In the genomic region with DNA sequence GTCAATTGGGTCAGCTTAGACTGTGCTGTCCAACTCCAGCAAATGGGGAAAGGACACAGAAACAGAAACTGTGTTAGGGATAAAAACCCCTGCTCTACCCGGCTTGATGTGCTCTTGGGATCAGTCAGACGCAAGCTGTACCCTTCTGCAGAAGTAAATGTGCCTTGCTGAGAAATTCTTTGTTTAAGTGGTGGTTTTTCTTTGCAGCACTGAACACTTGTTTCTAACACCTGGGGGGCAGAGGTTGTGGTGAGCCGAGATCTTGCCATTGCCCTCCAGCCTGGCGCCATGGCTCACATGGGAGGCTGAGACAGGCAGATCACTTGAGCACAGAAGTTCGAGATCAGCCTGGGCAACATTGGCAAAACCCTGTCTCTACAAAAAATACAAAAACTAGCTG, we compare ENCODE assay signal across 17 cellular contexts. TPM values are rescaled to one million over a fixed set of nuclear protein-coding genes. Genes with fewer than 3 reads are reported as not detected.
A peak's percentile ranks its signal among the peaks of the same experiment; 100 is the strongest.
DNase-seq lines count a peak whose midpoint lies in the region; ATAC-seq and TF ChIP-seq lines count a peak whose summit lies in the region.
"Had no signal": no experiment of that assay in that cellular context is flagged by ENCODE, and none has a peak within 500 bp of the region (broad histone marks: within the 10 kb centered on the region; RNA-seq: fewer than 3 reads in every experiment).

No MANE protein-coding gene starts in this region.

- H3K27me3 Mint-ChIP-seq in activated T-helper 1 cell treated with anti-CD3 and anti-CD28 coated beads, Interleukin-12 subunit alpha, Interleukin-12 subunit beta, Interleukin-2, Interleukin-4 antibody, amounts not matched to agents 30 ng/mL and 10 ng/mL and 1 ng/mL, durations not matched to agents 14 hours and 24 hours and 36 hours (ENCODE audit: insufficient read depth), result peaks cover 2% of the 10 kb centered on the region
- H3K27me3 Mint-ChIP-seq: B cell, IgD-negative memory B cell had no signal

- peaks cover 18% of the 10 kb centered on the region for H3K9me3 Mint-ChIP-seq in activated T-helper 1 cell treated with anti-CD3 and anti-CD28 coated beads, Interleukin-12 subunit alpha, Interleukin-12 subunit beta, Interleukin-2, Interleukin-4 antibody, amounts not matched to agents 30 ng/mL and 10 ng/mL and 1 ng/mL, durations not matched to agents 14 hours and 24 hours and 36 hours

- no peak overlapping the region for H3K4me3 Mint-ChIP-seq in activated T-helper 1 cell treated with anti-CD3 and anti-CD28 coated beads, Interleukin-12 subunit alpha, Interleukin-12 subunit beta, Interleukin-2, Interleukin-4 antibody, amounts not matched to agents 30 ng/mL and 10 ng/mL and 1 ng/mL, durations not matched to agents 14 hours and 24 hours and 36 hours
- H3K4me3 Mint-ChIP-seq: B cell; CD8-positive, alpha-beta T cell had no signal

- H3K36me3 ChIP-seq in HCT116 (ENCODE audit: control insufficient read depth in 1 of 2, insufficient read depth in 2 of 2, low read length in 2 of 2) (no peaks in the 10 kb centered on the region), body of pancreas (replicated peaks in 1 of 2; ENCODE audit: insufficient read depth in 1 of 2, low read depth in 2 of 2) (no peaks in the 10 kb centered on the region), osteoblast (ENCODE audit: insufficient read depth, low read length) (no peaks in the 10 kb centered on the region)

- no TSS peak for BruUV-seq in HCT116 (replicated peaks; lab: Mats Ljungman, UMichigan)

- H3K9me2 ChIP-seq in HCT116 (ENCODE audit: insufficient read depth), result no peaks in the 10 kb centered on the region

- H3K27me3 ChIP-seq in HCT116 (ENCODE audit: insufficient read depth, low read length) (no peaks in the 10 kb centered on the region), body of pancreas (no peaks in the 10 kb centered on the region), osteoblast (ENCODE audit: insufficient read depth, low read length) (no peaks in the 10 kb centered on the region)
- H3K27me3 ChIP-seq: BLaER1 treated with 17β-estradiol and CSF1 and Interleukin-3, amounts not matched to agents 10 nM and 100 nM had no signal

- H3K4me1 Mint-ChIP-seq in activated T-helper 1 cell treated with anti-CD3 and anti-CD28 coated beads, Interleukin-12 subunit alpha, Interleukin-12 subunit beta, Interleukin-2, Interleukin-4 antibody, amounts not matched to agents 30 ng/mL and 10 ng/mL and 1 ng/mL, durations not matched to agents 14 hours and 24 hours and 36 hours (ENCODE audit: low read depth), result peaks cover 7% of the 10 kb centered on the region

- CTCF ChIA-PET in HCT116 (lab: Charles Lee), result no interaction called here

- no peak for TF ChIP-seq RAD21 in HCT116 (IDR thresholded peaks at IDR 0.05; ENCODE audit: low read depth)

- ATAC-seq in HCT116 (no peak), body of pancreas (no peak), HG03175 (IDR thresholded peaks at IDR 0.05; ENCODE audit: unreplicated experiment) (no peak)
- ATAC-seq: CD8-positive, alpha-beta T cell had no signal

- no peak overlapping the region for H3K4me2 ChIP-seq in HCT116 (ENCODE audit: low read length)
- no peak overlapping the region for H3K4me2 ChIP-seq in osteoblast (ENCODE audit: insufficient read depth, low read length)
- H3K4me2 ChIP-seq: BLaER1 treated with 17β-estradiol and CSF1 and Interleukin-3, amounts not matched to agents 10 nM and 100 nM; KMS-11 had no signal

- DNase-seq in Caki2 (ENCODE audit: low read depth), result peak; percentile 34
- no peak for DNase-seq in HCT116 (ENCODE audit: low read depth, low spot score)
- peak; percentile 25 for DNase-seq in OCI-M1 (lab: John Stamatoyannopoulos, UW)
- no peak for DNase-seq in body of pancreas
- DNase-seq in osteoblast (ENCODE audit: insufficient read length, low spot score, missing footprints), result no peak
- no peak for DNase-seq in activated T-helper 1 cell treated with anti-CD3 and anti-CD28 coated beads, Interleukin-12 subunit alpha, Interleukin-12 subunit beta, Interleukin-2, Interleukin-4 antibody, amounts not matched to agents 30 ng/mL and 10 ng/mL and 1 ng/mL, durations not matched to agents 14 hours and 24 hours and 36 hours (ENCODE audit: low spot score)
- DNase-seq in NOMO-1 treated with dmso at 0.1 percent for 144 hours (lab: John Stamatoyannopoulos, UW; ENCODE audit: unreplicated experiment), result no peak
- DNase-seq: CD8-positive, alpha-beta T cell; DMS 273 treated with DMSO at 0.1 percent for 48 hours; DMS79; GDM1; HCEC 1CT had no signal

- H2AFZ ChIP-seq in HCT116 (ENCODE audit: low read depth, low read length, poor library complexity, severe bottlenecking) (no peak overlapping the region), osteoblast (ENCODE audit: low read length) (no peak overlapping the region)

- H3K36me3 Mint-ChIP-seq in activated T-helper 1 cell treated with anti-CD3 and anti-CD28 coated beads, Interleukin-12 subunit alpha, Interleukin-12 subunit beta, Interleukin-2, Interleukin-4 antibody, amounts not matched to agents 30 ng/mL and 10 ng/mL and 1 ng/mL, durations not matched to agents 14 hours and 24 hours and 36 hours (ENCODE audit: low read depth), result peaks cover 4% of the 10 kb centered on the region

- no peak overlapping the region for H3K27ac ChIP-seq in HCT116 (ENCODE audit: low read depth, low read length)
- H3K27ac ChIP-seq in body of pancreas, result peak overlapping the region in 3 of 4 donors; percentile 74 to 80 (median 78)
- H3K27ac ChIP-seq in osteoblast (ENCODE audit: low read depth, low read length), result no peak overlapping the region
- H3K27ac ChIP-seq: BLaER1 treated with 17β-estradiol and CSF1 and Interleukin-3, amounts not matched to agents 10 nM and 100 nM; KMS-11 had no signal

- H3K9me3 ChIP-seq in HCT116 (ENCODE audit: control insufficient read depth in 1 of 2, insufficient read depth in 1 of 2, low read depth in 1 of 2, low read length in 2 of 2) (peaks cover 0 to 15% of the 10 kb centered on the region in 2 experiments; a peak in 1 of 4 replicates), body of pancreas (no peaks in the 10 kb centered on the region), osteoblast (ENCODE audit: low read depth, low read length) (no peaks in the 10 kb centered on the region)

- TF ChIP-seq POLR2A in HCT116 (IDR thresholded peaks at IDR 0.05; ENCODE audit: borderline replicate concordance, extremely low read depth, insufficient read depth, insufficient read length) (no peak), body of pancreas (IDR thresholded peaks at IDR 0.05) (no peak)

- WGBS in body of pancreas, 2 donors, result 94 to 96% methylated on average over 5 of the region's 5 CpGs

- H3K79me2 ChIP-seq in HCT116 (ENCODE audit: insufficient read depth, low read length), result no peaks in the 10 kb centered on the region
- no peaks in the 10 kb centered on the region for H3K79me2 ChIP-seq in osteoblast (ENCODE audit: insufficient read depth, low read length)

- H3K4me1 ChIP-seq in HCT116 (ENCODE audit: control insufficient read depth in 1 of 2, insufficient read depth in 2 of 2, low read length in 2 of 2) (no peaks in the 10 kb centered on the region), body of pancreas (peaks cover 20% of the 10 kb centered on the region), osteoblast (ENCODE audit: insufficient read depth, low read length) (no peaks in the 10 kb centered on the region)

- intact Hi-C loops in HCT116 (cut with micrococcal nuclease) (no loop called here), body of pancreas (cut with DNase I) (no loop called here)
- intact Hi-C loops in activated T-helper 1 cell treated with anti-CD3 and anti-CD28 coated beads, Interleukin-12 subunit alpha, Interleukin-12 subunit beta, Interleukin-2, Interleukin-4 antibody, amounts not matched to agents 30 ng/mL and 10 ng/mL and 1 ng/mL, durations not matched to agents 14 hours and 24 hours and 36 hours (cut with micrococcal nuclease), result no loop called here

- no peak overlapping the region for H3K27ac Mint-ChIP-seq in activated T-helper 1 cell treated with anti-CD3 and anti-CD28 coated beads, Interleukin-12 subunit alpha, Interleukin-12 subunit beta, Interleukin-2, Interleukin-4 antibody, amounts not matched to agents 30 ng/mL and 10 ng/mL and 1 ng/mL, durations not matched to agents 14 hours and 24 hours and 36 hours
- H3K27ac Mint-ChIP-seq: B cell; CD8-positive, alpha-beta T cell had no signal

- H3K9ac ChIP-seq in HCT116 (ENCODE audit: low read length), result no peak overlapping the region
- H3K9ac ChIP-seq: BLaER1 treated with 17β-estradiol and CSF1 and Interleukin-3, amounts not matched to agents 10 nM and 100 nM; KMS-11 had no signal

- H3K4me3 ChIP-seq in HCT116 (replicated peaks in 1 of 2; ENCODE audit: low read depth in 1 of 2, low read length in 2 of 2) (no peak overlapping the region), body of pancreas (no peak overlapping the region), osteoblast (ENCODE audit: insufficient read depth, low read length) (no peak overlapping the region)

- TF ChIP-seq CTCF in HCT116 (IDR thresholded peaks at IDR 0.05 in 2 of 3, conservative IDR thresholded peaks at IDR 0.05 in 1 of 3; ENCODE audit: borderline replicate concordance in 1 of 3, insufficient read depth in 1 of 3, low read depth in 2 of 3, low read length in 2 of 3) (no peak), body of pancreas (IDR thresholded peaks at IDR 0.05) (no peak), osteoblast (IDR thresholded peaks at IDR 0.05; ENCODE audit: extremely low read depth, low read depth, low read length) (no peak)

- POLR2A ChIA-PET in HCT116 (lab: Charles Lee), result interaction anchor here (3.5 kb wide), 1 partner anchor 12 kb away, joined by 19 read pairs; no protein-coding TSS in a partner anchor

- RAD21 ChIA-PET in HCT116 (lab: Charles Lee; ENCODE audit: low non-redundant PET in 1 of 2, low total read pairs in 2 of 2, uncharacterized antibody in 2 of 2, unreplicated experiment in 2 of 2), result no interaction called here

- in situ Hi-C loops in Caki2 (cut with HindIII; ENCODE audit: low pct_unique_long_range_greater_than_20kb, low sequenced_read_pairs), result no loop called here

- H4K20me1 ChIP-seq in HCT116 (ENCODE audit: insufficient read depth) (no peaks in the 10 kb centered on the region), osteoblast (ENCODE audit: insufficient read depth, low read length) (no peaks in the 10 kb centered on the region)
- H4K20me1 ChIP-seq: BLaER1 treated with 17β-estradiol and CSF1 and Interleukin-3, amounts not matched to agents 10 nM and 100 nM had no signal

TF ChIP-seq in HCT116, 20 proteins besides CTCF, POLR2A, EP300 and RAD21:
- TF ChIP-seq JUND (IDR thresholded peaks at IDR 0.05), result no peak
- TF ChIP-seq, protein P1, sequence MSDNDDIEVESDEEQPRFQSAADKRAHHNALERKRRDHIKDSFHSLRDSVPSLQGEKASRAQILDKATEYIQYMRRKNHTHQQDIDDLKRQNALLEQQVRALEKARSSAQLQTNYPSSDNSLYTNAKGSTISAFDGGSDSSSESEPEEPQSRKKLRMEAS (IDR thresholded peaks at IDR 0.05), result no peak
- TF ChIP-seq CBX3 (IDR thresholded peaks at IDR 0.05; ENCODE audit: low read depth), result peak; percentile 85

RNA-seq across cellular contexts. Expression of a gene that starts 18.5 kb away (rescaled TPM):
- total RNA-seq in Caki2 (2014; rRNA removed; shearing (Covaris generic); ENCODE audit: low replicate concordance), result 49.3 and 50.6 TPM in 2 replicates
- total RNA-seq in HCT116 (2021; ENCODE audit: unreplicated experiment) (11.5 TPM), body of pancreas (1 to 10 TPM; 2.1 to 4.6 TPM), osteoblast (12.1 and 18.8 TPM in 2 replicates)
- 13.4 and 16.0 TPM in 2 replicates for polyA plus RNA-seq in HCT116 (2012)
- total RNA-seq in activated T-helper 1 cell treated with anti-CD3 and anti-CD28 coated beads, Interleukin-12 subunit alpha, Interleukin-12 subunit beta, Interleukin-2, Interleukin-4 antibody, amounts not matched to agents 30 ng/mL and 10 ng/mL and 1 ng/mL, durations not matched to agents 14 hours and 24 hours and 36 hours, result 3.2 and 4.0 TPM in 2 replicates

Comparison
In these comparisons a context has a peak if more than half of its experiments do, and no peak if none do; other contexts are left out.
1. DNase-seq: peak in Caki2 (single experiment) and OCI-M1 (single experiment); none in HCT116 (single experiment), body of pancreas (0 of 4), osteoblast (single experiment), activated T-helper 1 cell treated with anti-CD3 and anti-CD28 coated beads, Interleukin-12 subunit alpha, Interleukin-12 subunit beta, Interleukin-2, Interleukin-4 antibody, amounts not matched to agents 30 ng/mL and 10 ng/mL and 1 ng/mL, durations not matched to agents 14 hours and 24 hours and 36 hours (single experiment) and NOMO-1 treated with dmso at 0.1 percent for 144 hours (single experiment).
2. H3K27ac ChIP-seq: peak in body of pancreas (3 of 4); none in HCT116 (single experiment) and osteoblast (single experiment).